Comparison of ENCODE assay signal across 29 cellular contexts in genomic region chr9:88898033-88898432, GRCh38.
"Had no signal": no experiment of that assay in that cellular context is flagged by ENCODE, and none has a peak within 500 bp of the region (broad histone marks: within the 10 kb centered on the region; RNA-seq: fewer than 3 reads in every experiment).

No MANE protein-coding gene starts in this region.

- H3K36me3 ChIP-seq: brain microvascular endothelial cell, esophagus squamous epithelium, WERI-Rb-1 had no signal

- H3K4me3 Mint-ChIP-seq: activated B cell treated with CpG ODN at 0.5 μM for 24 hours; activated CD4-positive, alpha-beta memory T cell treated with anti-CD3 and anti-CD28 coated beads, Interleukin-2, amount 10 ng/mL, durations not matched to agents 7 days and 5 days; activated CD4-positive, alpha-beta T cell treated with anti-CD3 and anti-CD28 coated beads, Interleukin-2, amount 10 ng/mL, durations not matched to agents 24 days and 14 days; activated naive CD8-positive, alpha-beta T cell; activated T-cell treated with anti-CD3 and anti-CD28 coated beads, Interleukin-2, amount 50 U/mL, for 4 hours; activated T-helper 17 cell treated with anti-CD3 and anti-CD28 coated beads, Interleukin-2, amount 50 U/mL, for 72 hours; effector memory CD8-positive, alpha-beta T cell; T-helper 17 cell; T-helper 2 cell treated with Interferon-gamma antibody and Interleukin-4, amounts not matched to agents 5 μg/mL and 100 μg/mL, for 36 hours had no signal

- H3K4me1 Mint-ChIP-seq: activated B cell treated with CpG ODN at 0.5 μM for 24 hours; activated CD4-positive, alpha-beta memory T cell treated with anti-CD3 and anti-CD28 coated beads, Interleukin-2, amount 10 ng/mL, durations not matched to agents 7 days and 5 days; activated CD4-positive, alpha-beta T cell treated with anti-CD3 and anti-CD28 coated beads, Interleukin-2, amount 10 ng/mL, durations not matched to agents 24 days and 14 days; activated T-helper 17 cell treated with anti-CD3 and anti-CD28 coated beads, Interleukin-2, amount 50 U/mL, for 72 hours; T-helper 17 cell had no signal

- H3K27ac Mint-ChIP-seq: activated B cell treated with CpG ODN at 0.5 μM for 24 hours; activated CD4-positive, alpha-beta memory T cell treated with anti-CD3 and anti-CD28 coated beads, Interleukin-2, amount 10 ng/mL, durations not matched to agents 7 days and 5 days; activated CD4-positive, alpha-beta T cell treated with anti-CD3 and anti-CD28 coated beads, Interleukin-2, amount 10 ng/mL, durations not matched to agents 24 days and 14 days; activated naive CD8-positive, alpha-beta T cell; activated T-helper 17 cell treated with anti-CD3 and anti-CD28 coated beads, Interleukin-2, amount 50 U/mL, for 72 hours; effector memory CD8-positive, alpha-beta T cell; T-helper 17 cell; T-helper 2 cell treated with Interferon-gamma antibody and Interleukin-4, amounts not matched to agents 5 μg/mL and 100 μg/mL, for 36 hours had no signal

- H3K9me3 Mint-ChIP-seq: activated B cell treated with CpG ODN at 0.5 μM for 24 hours; activated CD4-positive, alpha-beta memory T cell treated with anti-CD3 and anti-CD28 coated beads, Interleukin-2, amount 10 ng/mL, durations not matched to agents 7 days and 5 days; activated CD4-positive, alpha-beta T cell treated with anti-CD3 and anti-CD28 coated beads, Interleukin-2, amount 10 ng/mL, durations not matched to agents 24 days and 14 days; activated T-cell treated with anti-CD3 and anti-CD28 coated beads, Interleukin-2, amount 50 U/mL, for 4 hours; activated T-helper 17 cell treated with anti-CD3 and anti-CD28 coated beads, Interleukin-2, amount 50 U/mL, for 72 hours; effector memory CD8-positive, alpha-beta T cell; T-helper 2 cell treated with Interferon-gamma antibody and Interleukin-4, amounts not matched to agents 5 μg/mL and 100 μg/mL, for 36 hours had no signal

- H3K4me1 ChIP-seq: esophagus squamous epithelium had no signal

- H3K9me3 ChIP-seq: esophagus squamous epithelium had no signal

- DNase-seq: activated B cell treated with CpG ODN at 0.5 μM for 24 hours; activated CD4-positive, alpha-beta memory T cell treated with anti-CD3 and anti-CD28 coated beads, Interleukin-2, amount 10 ng/mL, durations not matched to agents 7 days and 5 days; activated CD4-positive, alpha-beta T cell treated with anti-CD3 and anti-CD28 coated beads, Interleukin-2, amount 10 ng/mL, durations not matched to agents 24 days and 14 days; activated CD8-positive, alpha-beta memory T cell treated with anti-CD3 and anti-CD28 coated beads for 24 hours; activated effector memory CD4-positive, alpha-beta T cell treated with Interleukin-2 at 50 U/mL for 16 hours; activated gamma-delta T cell treated with Interleukin-2 at 50 U/mL for 16 hours; activated naive CD4-positive, alpha-beta T cell treated with anti-CD3 and anti-CD28 coated beads, Interleukin-2, amount 50 U/mL, for 16 hours; activated naive CD4-positive, alpha-beta T cell treated with Interleukin-2 at 50 U/mL for 16 hours; activated T-cell treated with anti-CD3 and anti-CD28 coated beads, Interleukin-2, amount 50 U/mL, for 4 hours; amniotic stem cell; anterior cingulate cortex; brain microvascular endothelial cell; caudate nucleus; cortex of kidney; dermis blood vessel endothelial cell; effector CD4-positive, alpha-beta T cell; effector memory CD8-positive, alpha-beta T cell; esophagus squamous epithelium; head of caudate nucleus; T-helper 1 cell; T-helper 17 cell; T1000; WERI-Rb-1 had no signal

- H3K4me3 ChIP-seq: esophagus squamous epithelium had no signal

- H3K36me3 Mint-ChIP-seq: activated naive CD8-positive, alpha-beta T cell had no signal

- H3K27ac ChIP-seq: brain microvascular endothelial cell, esophagus squamous epithelium, WERI-Rb-1 had no signal

- FAIRE-seq: astrocyte, colon, frontal cortex had no signal

- H3K27me3 ChIP-seq: brain microvascular endothelial cell, esophagus squamous epithelium had no signal
